2 cellular contexts compared by ENCODE assay signal in genomic region chr2:216649573-216649972, GRCh38.
A peak's percentile ranks its signal among the peaks of the same experiment; 100 is the strongest.
TF ChIP-seq lines count a peak whose summit lies in the region.

No MANE protein-coding gene starts in this region.

TF ChIP-seq in HepG2, 621 proteins besides CTCF, POLR2A, EP300 and RAD21:
- TF ChIP-seq RARA (CRISPR knock-in tag; IDR thresholded peaks at IDR 0.05) (0 out of 2 replicates have a peak, but pooled peaks have one; percentile 6), ZBTB42 (CRISPR knock-in tag; IDR thresholded peaks at IDR 0.05) (no peak)
TF ChIP-seq in HepG2: peak in this region for 1.

TF ChIP-seq in H1, 55 proteins besides CTCF, POLR2A, EP300 and RAD21:
- TF ChIP-seq NRF1 (IDR thresholded peaks at IDR 0.05; ENCODE audit: low read depth, low read length), result no peak
- TF ChIP-seq TBP (IDR thresholded peaks at IDR 0.05; ENCODE audit: low read depth, low read length), result no peak
- TF ChIP-seq TCF12 (IDR thresholded peaks at IDR 0.05; ENCODE audit: low read depth, low read length), result no peak
- no peak for TF ChIP-seq PHF8 (conservative IDR thresholded peaks at IDR 0.05; ENCODE audit: low read depth, low read length)
- no peak for TF ChIP-seq CTBP2 (IDR thresholded peaks at IDR 0.05; ENCODE audit: borderline replicate concordance, insufficient read depth, insufficient read length, low read length)
- no peak for TF ChIP-seq HDAC6 (IDR thresholded peaks at IDR 0.05; ENCODE audit: low read depth, low read length)
- TF ChIP-seq USF2 (IDR thresholded peaks at IDR 0.05; ENCODE audit: low read length), result no peak
